ENCODE assay signal across 25 cellular contexts in genomic region chr5:64622991-64623390, GRCh38.
"Had no signal": no experiment of that assay in that cellular context is flagged by ENCODE, and none has a peak within 500 bp of the region (broad histone marks: within the 10 kb centered on the region; RNA-seq: fewer than 3 reads in every experiment).

No MANE protein-coding gene starts in this region.

- H3K4me1 ChIP-seq: ascending aorta, breast epithelium, colonic mucosa, esophagus squamous epithelium had no signal

- H3K27me3 ChIP-seq: ascending aorta, breast epithelium, cardiac muscle cell, colonic mucosa, esophagus squamous epithelium had no signal

- H3K27ac ChIP-seq: ascending aorta, breast epithelium, cardiac muscle cell, colonic mucosa, epithelial cell of prostate, esophagus squamous epithelium had no signal

- H3K4me3 ChIP-seq: ascending aorta, breast epithelium, cardiac muscle cell, colonic mucosa, esophagus squamous epithelium had no signal

- DNase-seq: activated CD4-positive, alpha-beta memory T cell treated with anti-CD3 and anti-CD28 coated beads for 36 hours; activated CD4-positive, alpha-beta T cell treated with anti-CD3 and anti-CD28 coated beads for 36 hours; activated CD4-positive, alpha-beta T cell treated with anti-CD3 and anti-CD28 coated beads, Interleukin-2, amount 10 ng/mL, durations not matched to agents 24 days and 14 days; activated CD4-positive, CD25-positive, alpha-beta regulatory T cell; activated CD4-positive, CD25-positive, alpha-beta regulatory T cell treated with anti-CD3 and anti-CD28 coated beads, Interleukin-2, amount 50 U/mL, for 72 hours; activated CD8-positive, alpha-beta memory T cell treated with anti-CD3 and anti-CD28 coated beads, Interleukin-2, amount 10 ng/mL, durations not matched to agents 7 days and 5 days; activated CD8-positive, alpha-beta memory T cell treated with anti-CD3 and anti-CD28 coated beads, Interleukin-2, amount 50 U/mL, for 4 hours; activated CD8-positive, alpha-beta T cell treated with anti-CD3 and anti-CD28 coated beads, Interleukin-2, amount 10 ng/mL, durations not matched to agents 7 days and 5 days; activated effector memory CD4-positive, alpha-beta T cell treated with anti-CD3 and anti-CD28 coated beads, Interleukin-2, amount 50 U/mL, for 16 hours; activated naive CD4-positive, alpha-beta T cell; activated naive CD4-positive, alpha-beta T cell treated with anti-CD3 and anti-CD28 coated beads, Interleukin-2, amount 10 ng/mL, durations not matched to agents 7 days and 5 days; activated naive CD8-positive, alpha-beta T cell treated with anti-CD3 and anti-CD28 coated beads, Interleukin-2, amount 10 ng/mL, durations not matched to agents 7 days and 5 days; activated T-cell treated with anti-CD3 and anti-CD28 coated beads, Interleukin-2, amount 50 U/mL, for 1 hour; activated T-cell treated with anti-CD3 and anti-CD28 coated beads, Interleukin-2, amount 50 U/mL, for 48 hours; central memory CD4-positive, alpha-beta T cell; cerebellar nuclear complex; colonic mucosa; effector CD8-positive, alpha-beta T cell; esophagus squamous epithelium; head of caudate nucleus; T-helper 2 cell had no signal

- ATAC-seq: activated CD4-positive, alpha-beta T cell treated with anti-CD3 and anti-CD28 coated beads for 36 hours; activated CD8-positive, alpha-beta memory T cell treated with anti-CD3 and anti-CD28 coated beads, Interleukin-2, amount 10 ng/mL, durations not matched to agents 7 days and 5 days; activated CD8-positive, alpha-beta T cell treated with anti-CD3 and anti-CD28 coated beads, Interleukin-2, amount 10 ng/mL, durations not matched to agents 7 days and 5 days had no signal

- H3K36me3 ChIP-seq: ascending aorta, breast epithelium, cardiac muscle cell, colonic mucosa, esophagus squamous epithelium had no signal

- H3K9me3 ChIP-seq: ascending aorta, breast epithelium, colonic mucosa had no signal
